In genomic region chr11:32426819-32427615, GRCh38 we compare ENCODE assay signal across 12 cellular contexts. TPM values are rescaled to one million over a fixed set of nuclear protein-coding genes. Genes with fewer than 3 reads are reported as not detected.
A peak's percentile ranks its signal among the peaks of the same experiment; 100 is the strongest.
DNase-seq lines count a peak whose midpoint lies in the region; ATAC-seq and TF ChIP-seq lines count a peak whose summit lies in the region.
"Had no signal": no experiment of that assay in that cellular context is flagged by ENCODE, and none has a peak within 500 bp of the region (broad histone marks: within the 10 kb centered on the region; RNA-seq: fewer than 3 reads in every experiment).

No MANE protein-coding gene starts in this region.

- H3K4me3 ChIP-seq in heart right ventricle: peak overlapping the region in 9 of 10 donors; percentile 10 to 44 (median 35)
- H3K4me3 ChIP-seq: PC-9 had no signal

- peaks cover 3 to 49% (median 21%) of the 10 kb centered on the region in 9 donors for H3K4me1 ChIP-seq in heart right ventricle
- H3K4me1 ChIP-seq: Caco-2 had no signal

- DNase-seq in GM10266 (ENCODE audit: extremely low spot score) (peak; percentile 21), T-helper 17 cell (peak in 2 of 3 donors; percentile 14 to 33), heart right ventricle (peak; percentile 76 to 87), neural crest cell (ENCODE audit: low read depth, low spot score) (peak; percentile 3), HuH-7.5 (ENCODE audit: low spot score) (no peak), DMS114 treated with DMSO at 0.1 percent for 48 hours (lab: John Stamatoyannopoulos, UW; ENCODE audit: unreplicated experiment) (no peak)
- DNase-seq in stimulated activated naive B cell treated with anti-CD40 and anti-IgM and Interleukin-4, amounts not matched to agents 10 μg/mL and 1 μg/mL and 100 μg/mL, for 72 hours: no peak
- DNase-seq: activated CD4-positive, CD25-positive, alpha-beta regulatory T cell; Caco-2; PC-9 had no signal

- peaks cover 0 to 8% (median 0%) of the 10 kb centered on the region in 9 donors for H3K36me3 ChIP-seq in heart right ventricle

- H3K27me3 Mint-ChIP-seq in T-helper 17 cell (peaks cover 80% of the 10 kb centered on the region), neural crest cell (ENCODE audit: low read depth) (peaks cover 100% of the 10 kb centered on the region)
- peaks cover 72 to 91% of the 10 kb centered on the region in 2 donors for H3K27me3 Mint-ChIP-seq in stimulated activated naive B cell treated with anti-CD40 and anti-IgM and Interleukin-4, amounts not matched to agents 10 μg/mL and 1 μg/mL and 100 μg/mL, for 72 hours

- H3K27ac Mint-ChIP-seq in T-helper 17 cell (no peak overlapping the region), neural crest cell (ENCODE audit: unreplicated experiment) (no peak overlapping the region)
- H3K27ac Mint-ChIP-seq in stimulated activated naive B cell treated with anti-CD40 and anti-IgM and Interleukin-4, amounts not matched to agents 10 μg/mL and 1 μg/mL and 100 μg/mL, for 72 hours: no peak overlapping the region
- H3K27ac Mint-ChIP-seq: activated naive CD4-positive, alpha-beta T cell treated with anti-CD3 and anti-CD28 coated beads, Interleukin-2, amount 50 U/mL, for 24 hours had no signal

- peaks cover 0 to 77% (median 67%) of the 10 kb centered on the region in 7 donors for H3K27me3 ChIP-seq in heart right ventricle

- H3K4me3 Mint-ChIP-seq in T-helper 17 cell: peak overlapping the region; percentile 76
- no peak overlapping the region for H3K4me3 Mint-ChIP-seq in neural crest cell
- peak overlapping the region in 1 of 2 donors; percentile 22 for H3K4me3 Mint-ChIP-seq in stimulated activated naive B cell treated with anti-CD40 and anti-IgM and Interleukin-4, amounts not matched to agents 10 μg/mL and 1 μg/mL and 100 μg/mL, for 72 hours
- H3K4me3 Mint-ChIP-seq: activated naive CD4-positive, alpha-beta T cell treated with anti-CD3 and anti-CD28 coated beads, Interleukin-2, amount 50 U/mL, for 24 hours had no signal

- WGBS in heart right ventricle, 2 donors: 8 to 9% methylated on average over 58 to 59 of the region's 59 CpGs

- ATAC-seq in T-helper 17 cell (peak; percentile 80), heart right ventricle (peak; percentile 76 to 96 (median 90)), HG03439 (IDR thresholded peaks at IDR 0.05; ENCODE audit: unreplicated experiment) (no peak)
- ATAC-seq in stimulated activated naive B cell treated with anti-CD40 and anti-IgM and Interleukin-4, amounts not matched to agents 10 μg/mL and 1 μg/mL and 100 μg/mL, for 72 hours (replicated peaks): no peak

- no peaks in the 10 kb centered on the region for H3K9me3 ChIP-seq in T-helper 17 cell (ENCODE audit: control insufficient read depth, low read length, poor library complexity, severe bottlenecking)
- H3K9me3 ChIP-seq in heart right ventricle: no peaks in the 10 kb centered on the region
- H3K9me3 ChIP-seq: Caco-2 had no signal

- intact Hi-C loops in heart right ventricle (cut with DNase I): loop anchor here in 2 of 10 donors (5.0 to 10.0 kb wide), 2 partner anchors 40 to 1628 kb away; partner anchors contain the start of gene CAPRIN1 (in 1 of the 2)

- H3K27ac ChIP-seq in heart right ventricle: peak overlapping the region; percentile 44 to 85 (median 60)
- H3K27ac ChIP-seq: PC-9 had no signal

- TF ChIP-seq CTCF in GM10266 (IDR thresholded peaks at IDR 0.05; ENCODE audit: control insufficient read depth, insufficient read depth, low read depth, missing control alignments) (no peak), heart right ventricle (IDR thresholded peaks at IDR 0.05) (no peak), neural crest cell (conservative IDR thresholded peaks at IDR 0.05) (no peak)

- H3K36me3 Mint-ChIP-seq in T-helper 17 cell (ENCODE audit: low read depth) (peaks cover 8% of the 10 kb centered on the region), neural crest cell (ENCODE audit: low read depth) (no peaks in the 10 kb centered on the region)
- H3K36me3 Mint-ChIP-seq in stimulated activated naive B cell treated with anti-CD40 and anti-IgM and Interleukin-4, amounts not matched to agents 10 μg/mL and 1 μg/mL and 100 μg/mL, for 72 hours: peaks cover 0 to 4% of the 10 kb centered on the region in 2 donors
- H3K36me3 Mint-ChIP-seq: activated naive CD4-positive, alpha-beta T cell treated with anti-CD3 and anti-CD28 coated beads, Interleukin-2, amount 50 U/mL, for 24 hours had no signal

- peaks cover 22% of the 10 kb centered on the region for H3K4me1 Mint-ChIP-seq in T-helper 17 cell
- peaks cover 14% of the 10 kb centered on the region for H3K4me1 Mint-ChIP-seq in neural crest cell
- H3K4me1 Mint-ChIP-seq in stimulated activated naive B cell treated with anti-CD40 and anti-IgM and Interleukin-4, amounts not matched to agents 10 μg/mL and 1 μg/mL and 100 μg/mL, for 72 hours: peaks cover 13 to 28% of the 10 kb centered on the region in 2 donors

- no peaks in the 10 kb centered on the region for H3K9me3 Mint-ChIP-seq in neural crest cell
- no peaks in the 10 kb centered on the region for H3K9me3 Mint-ChIP-seq in stimulated activated naive B cell treated with anti-CD40 and anti-IgM and Interleukin-4, amounts not matched to agents 10 μg/mL and 1 μg/mL and 100 μg/mL, for 72 hours
- H3K9me3 Mint-ChIP-seq: activated naive CD4-positive, alpha-beta T cell treated with anti-CD3 and anti-CD28 coated beads, Interleukin-2, amount 50 U/mL, for 24 hours had no signal

RNA-seq across cellular contexts. Expression of gene WT1, which starts 8.3 kb away (rescaled TPM):
- total RNA-seq in T-helper 17 cell (not detected), heart right ventricle (1 to 10 TPM; 1.9 to 4.6 (median 2.9) TPM), neural crest cell (not detected in 2 replicates)
- polyA plus RNA-seq in heart right ventricle: 1 to 10 TPM; 1.2 TPM
- total RNA-seq: PC-9 had no signal

Comparison
In these comparisons a context has a peak if more than half of its experiments do, and no peak if none do; other contexts are left out.
1. DNase-seq: peak in GM10266 (single experiment), T-helper 17 cell (2 of 3), heart right ventricle (2 of 2) and neural crest cell (single experiment); none in HuH-7.5 (single experiment), stimulated activated naive B cell treated with anti-CD40 and anti-IgM and Interleukin-4, amounts not matched to agents 10 μg/mL and 1 μg/mL and 100 μg/mL, for 72 hours (single experiment) and DMS114 treated with DMSO at 0.1 percent for 48 hours (single experiment).
2. ATAC-seq: peak in T-helper 17 cell (single experiment) and heart right ventricle (8 of 8); none in stimulated activated naive B cell treated with anti-CD40 and anti-IgM and Interleukin-4, amounts not matched to agents 10 μg/mL and 1 μg/mL and 100 μg/mL, for 72 hours (0 of 2) and HG03439 (single experiment).